In genomic region chr3:54171509-54171908, GRCh38 we compare ENCODE assay signal across 25 cellular contexts. TPM values are rescaled to one million over a fixed set of nuclear protein-coding genes. Genes with fewer than 3 reads are reported as not detected.
"Had no signal": no experiment of that assay in that cellular context is flagged by ENCODE, and none has a peak within 500 bp of the region (broad histone marks: within the 10 kb centered on the region; RNA-seq: fewer than 3 reads in every experiment).

No MANE protein-coding gene starts in this region.

- H3K27ac ChIP-seq: coronary artery, esophagus squamous epithelium, heart right ventricle, neutrophil, pancreas, right lobe of liver, stomach, thyroid gland, vagina had no signal

- H3K36me3 ChIP-seq: esophagus squamous epithelium, heart right ventricle, neutrophil, pancreas, right lobe of liver, stomach, thyroid gland, vagina had no signal

- DNase-seq: dermis blood vessel endothelial cell; effector memory CD4-positive, alpha-beta T cell; erythroblast; esophagus squamous epithelium; foreskin melanocyte; glutamatergic neuron; heart right ventricle; hippocampal formation; mesenchymal stem cell; mucosa of descending colon; naive B cell; pancreas; right lobe of liver; stimulated activated CD4-positive, alpha-beta T cell treated with anti-CD3 and anti-CD28 coated beads, Interleukin-2, amount 100 ng/mL, for 24 hours; stimulated activated CD4-positive, alpha-beta T cell treated with anti-CD3 and anti-CD28 coated beads, Interleukin-4, amount 100 ng/mL, for 24 hours; stimulated activated naive CD4-positive, alpha-beta T cell treated with Interleukin-2 at 50 U/mL for 16 hours; thyroid gland had no signal

- H3K4me3 ChIP-seq: coronary artery, esophagus squamous epithelium, heart right ventricle, mucosa of descending colon, pancreas, right lobe of liver, stomach, thyroid gland, vagina had no signal

- H3K9me3 ChIP-seq: esophagus squamous epithelium, heart right ventricle, mucosa of descending colon, neutrophil, pancreas, right lobe of liver, stomach, thyroid gland, vagina had no signal

- H3K27me3 ChIP-seq: esophagus squamous epithelium, heart right ventricle, neutrophil, pancreas, right lobe of liver, stomach, thyroid gland, vagina had no signal

- H3K4me1 ChIP-seq: heart right ventricle, pancreas, right lobe of liver, thyroid gland, vagina had no signal

RNA-seq across cellular contexts. Expression of gene CACNA2D3, which starts 49.2 kb away (rescaled TPM):
- total RNA-seq: endothelial cell of umbilical vein; lung microvascular endothelial cell; natural killer cell treated with Interleukin-12 subunit alpha and Interleukin-12 subunit beta and Interleukin-15 and Interleukin-18, amount 100 ng/mL, for 72 hours; pulmonary artery endothelial cell had no signal
- polyA plus RNA-seq: endothelial cell of umbilical vein had no signal
